ENCODE assay signal across 29 cellular contexts in genomic region chr19:10965398-10965797, GRCh38. TPM values are rescaled to one million over a fixed set of nuclear protein-coding genes. Genes with fewer than 3 reads are reported as not detected.
DNase-seq lines count a peak whose midpoint lies in the region; ATAC-seq, FAIRE-seq and TF ChIP-seq lines count a peak whose summit lies in the region.
"Had no signal": no experiment of that assay in that cellular context is flagged by ENCODE, and none has a peak within 500 bp of the region (broad histone marks: within the 10 kb centered on the region; RNA-seq: fewer than 3 reads in every experiment).

No MANE protein-coding gene starts in this region.

- H3K36me3 Mint-ChIP-seq in naive thymus-derived CD8-positive, alpha-beta T cell, result peaks cover 0 to 2% (median 0%) of the 10 kb centered on the region in 3 donors
- H3K36me3 Mint-ChIP-seq: natural killer cell, T-cell had no signal

- H3K9ac ChIP-seq in BLaER1 treated with 17β-estradiol and CSF1 and Interleukin-3, amounts not matched to agents 10 nM and 100 nM, result no peak overlapping the region
- H3K9ac ChIP-seq in DND-41 (ENCODE audit: low read depth, low read length) (no peak overlapping the region), SU-DHL-6 (ENCODE audit: low read length) (peak overlapping the region; percentile 64)

- no peak overlapping the region for H3K4me3 ChIP-seq in BLaER1 treated with 17β-estradiol and CSF1 and Interleukin-3, amounts not matched to agents 10 nM and 100 nM
- H3K4me3 ChIP-seq in DND-41 (ENCODE audit: low read depth in 1 of 2, low read length in 2 of 2), result no peak overlapping the region
- H3K4me3 ChIP-seq in SU-DHL-6 (ENCODE audit: insufficient read depth, low read length, poor library complexity, severe bottlenecking), result no peak overlapping the region
- H3K4me3 ChIP-seq in small intestine (ENCODE audit: low read depth in 1 of 2, low read length in 2 of 2), result no peak overlapping the region
- H3K4me3 ChIP-seq: adrenal gland, body of pancreas, pancreas, right atrium auricular region, SJCRH30, suprapubic skin had no signal

- FAIRE-seq in small intestine (lab: Jason Lieb, UNC), result no peak
- FAIRE-seq: colon, GM12891, pancreas had no signal

- no peak overlapping the region for H3K27ac ChIP-seq in BLaER1 treated with 17β-estradiol and CSF1 and Interleukin-3, amounts not matched to agents 10 nM and 100 nM
- H3K27ac ChIP-seq in DND-41 (ENCODE audit: low read length) (no peak overlapping the region), SU-DHL-6 (ENCODE audit: low read depth, low read length) (peak overlapping the region; percentile 99), small intestine (ENCODE audit: low read depth in 1 of 2, low read length in 1 of 2) (no peak overlapping the region), caudate nucleus (ENCODE audit: low read depth, low read length) (no peak overlapping the region)
- H3K27ac ChIP-seq: adrenal gland, body of pancreas, pancreas, right atrium auricular region, SJCRH30, suprapubic skin had no signal

- DNase-seq in DND-41 (no peak), occipital lobe (lab: John Stamatoyannopoulos, UW) (no peak), small intestine (no peak), caudate nucleus (lab: John Stamatoyannopoulos, UW) (no peak)
- DNase-seq in naive thymus-derived CD8-positive, alpha-beta T cell, result no peak
- DNase-seq: activated CD4-positive, alpha-beta T cell treated with anti-CD3 and anti-CD28 coated beads for 1 hour; activated gamma-delta T cell treated with Interleukin-2 at 50 U/mL for 16 hours; adrenal gland; body of pancreas; Calu3; effector CD4-positive, alpha-beta T cell; EL; GOT3; midbrain; natural killer cell; NCI-H1417; NCI-H2081; NCI-H345; pancreas; SJCRH30; stimulated activated naive CD4-positive, alpha-beta T cell; T-cell had no signal

- H3K4me2 ChIP-seq in BLaER1 treated with 17β-estradiol and CSF1 and Interleukin-3, amounts not matched to agents 10 nM and 100 nM, result peak overlapping the region; percentile 27 to 99 (median 91); a peak in 21 of 22 replicates
- H3K4me2 ChIP-seq in DND-41 (ENCODE audit: insufficient read depth, low read length) (peak overlapping the region; percentile 35; the same call in 1 of the 2 replicates), SU-DHL-6 (ENCODE audit: low read depth, low read length, poor library complexity, severe bottlenecking) (peak overlapping the region; percentile 91)

- POLR2A ChIA-PET in naive thymus-derived CD8-positive, alpha-beta T cell (lab: Charles Lee), result interaction anchor here (0.5 to 0.9 kb wide), 2 partner anchors 84 to 315 kb away, joined by 4 to 6 read pairs; no protein-coding TSS in a partner anchor

- H3K27ac Mint-ChIP-seq in naive thymus-derived CD8-positive, alpha-beta T cell, result peak overlapping the region in 6 of 10 donors; percentile 29 to 76 (median 60)
- H3K27ac Mint-ChIP-seq: natural killer cell had no signal

- peaks cover 65% of the 10 kb centered on the region for H3F3A ChIP-seq in SU-DHL-6 (ENCODE audit: insufficient read depth)

- H3K4me3 Mint-ChIP-seq in naive thymus-derived CD8-positive, alpha-beta T cell, result peak overlapping the region in 1 of 10 donors; percentile 8
- H3K4me3 Mint-ChIP-seq: natural killer cell, T-cell had no signal

- H2AFZ ChIP-seq in DND-41 (ENCODE audit: low read depth, low read length) (no peak overlapping the region), SU-DHL-6 (ENCODE audit: low read depth, low read length, severe bottlenecking) (no peak overlapping the region)

- H3K4me1 Mint-ChIP-seq in naive thymus-derived CD8-positive, alpha-beta T cell, result peaks cover 23 to 74% (median 65%) of the 10 kb centered on the region in 4 donors

- H3K9me2 ChIP-seq in SU-DHL-6 (replicated peaks; ENCODE audit: insufficient read depth, low read length), result no peaks in the 10 kb centered on the region

- H3K4me1 ChIP-seq in BLaER1 treated with 17β-estradiol and CSF1 and Interleukin-3, amounts not matched to agents 10 nM and 100 nM, result peaks cover 80 to 84% (median 83%) of the 10 kb centered on the region in 10 experiments
- peaks cover 47% of the 10 kb centered on the region for H3K4me1 ChIP-seq in DND-41 (ENCODE audit: insufficient read depth, low read length)
- peaks cover 0 to 8% of the 10 kb centered on the region in 2 donors for H3K4me1 ChIP-seq in small intestine (ENCODE audit: control insufficient read depth in 2 of 2, insufficient read depth in 1 of 2, low read depth in 1 of 2, low read length in 1 of 2)

- H4K20me1 ChIP-seq in BLaER1 treated with 17β-estradiol and CSF1 and Interleukin-3, amounts not matched to agents 10 nM and 100 nM, result peaks cover 13 to 88% (median 83%) of the 10 kb centered on the region in 11 experiments; a peak in 21 of 22 replicates
- peaks cover 68% of the 10 kb centered on the region for H4K20me1 ChIP-seq in DND-41 (ENCODE audit: insufficient read depth, low read length)
- H4K20me1 ChIP-seq in SU-DHL-6 (ENCODE audit: low read depth, low read length), result no peaks in the 10 kb centered on the region

- ATAC-seq in DND-41 (ENCODE audit: insufficient read depth, low read depth) (no peak), HG03025 (IDR thresholded peaks at IDR 0.05; ENCODE audit: low FRiP score, unreplicated experiment) (no peak)
- no peak for ATAC-seq in naive thymus-derived CD8-positive, alpha-beta T cell
- ATAC-seq: body of pancreas, natural killer cell, pancreas, T-cell had no signal

- no peaks in the 10 kb centered on the region for H3K9me3 ChIP-seq in BLaER1 treated with 17β-estradiol and CSF1 and Interleukin-3, amounts not matched to agents 10 nM and 100 nM (replicated peaks in 1 of 11)
- H3K9me3 ChIP-seq in DND-41 (ENCODE audit: insufficient read depth, low read length, severe bottlenecking) (no peaks in the 10 kb centered on the region), SU-DHL-6 (ENCODE audit: insufficient read depth, low read length) (no peaks in the 10 kb centered on the region), small intestine (ENCODE audit: control insufficient read depth, low read depth) (no peaks in the 10 kb centered on the region)
- H3K9me3 ChIP-seq: adrenal gland, body of pancreas, pancreas, right atrium auricular region, SJCRH30, suprapubic skin had no signal

- no peaks in the 10 kb centered on the region for H3K9me3 Mint-ChIP-seq in naive thymus-derived CD8-positive, alpha-beta T cell
- H3K9me3 Mint-ChIP-seq: natural killer cell, T-cell had no signal

- TF ChIP-seq CTCF in DND-41 (IDR thresholded peaks at IDR 0.05; ENCODE audit: borderline replicate concordance, extremely low read depth, low read length, poor library complexity, severe bottlenecking) (no peak), SU-DHL-6 (IDR thresholded peaks at IDR 0.05; ENCODE audit: insufficient read depth, low read length, poor library complexity, severe bottlenecking) (no peak)

- WGBS in small intestine, 3 donors, result 82 to 84% (median 82%) methylated on average over 6 of the region's 6 CpGs

- no peaks in the 10 kb centered on the region for H3K27me3 Mint-ChIP-seq in naive thymus-derived CD8-positive, alpha-beta T cell
- H3K27me3 Mint-ChIP-seq: T-cell had no signal

- H3K79me2 ChIP-seq in DND-41 (ENCODE audit: insufficient read depth, low read length) (peaks cover 94% of the 10 kb centered on the region), SU-DHL-6 (ENCODE audit: insufficient read depth, low read length) (peaks cover 88% of the 10 kb centered on the region)

- peaks cover 0 to 30% (median 15%) of the 10 kb centered on the region in 11 experiments; a peak in 13 of 22 replicates for H3K36me3 ChIP-seq in BLaER1 treated with 17β-estradiol and CSF1 and Interleukin-3, amounts not matched to agents 10 nM and 100 nM
- H3K36me3 ChIP-seq in DND-41 (ENCODE audit: insufficient read depth, low read length), result peaks cover 7% of the 10 kb centered on the region; the same call in 1 of the 2 replicates
- H3K36me3 ChIP-seq in SU-DHL-6 (ENCODE audit: low read length), result peaks cover 5% of the 10 kb centered on the region; the same call in 1 of the 2 replicates
- H3K36me3 ChIP-seq in small intestine (ENCODE audit: control insufficient read depth in 2 of 2, insufficient read depth in 2 of 2, low read length in 2 of 2), result no peaks in the 10 kb centered on the region
- H3K36me3 ChIP-seq: adrenal gland, pancreas, right atrium auricular region, suprapubic skin had no signal

- H3K27me3 ChIP-seq in BLaER1 treated with 17β-estradiol and CSF1 and Interleukin-3, amounts not matched to agents 10 nM and 100 nM, result no peaks in the 10 kb centered on the region
- H3K27me3 ChIP-seq in DND-41 (ENCODE audit: insufficient read depth, low read length, poor library complexity) (no peaks in the 10 kb centered on the region), SU-DHL-6 (ENCODE audit: low read length) (no peaks in the 10 kb centered on the region), small intestine (ENCODE audit: control insufficient read depth in 2 of 2, insufficient read depth in 2 of 2, low read length in 2 of 2) (no peaks in the 10 kb centered on the region)
- H3K27me3 ChIP-seq: adrenal gland, body of pancreas, pancreas, right atrium auricular region, SJCRH30, suprapubic skin had no signal

RNA-seq across cellular contexts. Expression of gene SMARCA4, which starts 4.6 kb away (rescaled TPM):
- total RNA-seq in naive thymus-derived CD8-positive, alpha-beta T cell, result 100 to 1,000 TPM; 100 to 108 TPM
- polyA plus RNA-seq in naive thymus-derived CD8-positive, alpha-beta T cell, result 10 to 100 TPM in 2 of 3 donors, 1 to 10 TPM in 1; 6.0 to 29.5 (median 12.6) TPM
- 84.4 TPM for total RNA-seq in occipital lobe
- polyA plus RNA-seq in small intestine, result 10 to 100 TPM; 54.6 to 70.0 (median 62.3) TPM

RNA-seq across cellular contexts. Expression of gene TIMM29, which starts 36.8 kb away (rescaled TPM):
- total RNA-seq in naive thymus-derived CD8-positive, alpha-beta T cell, result 10 to 100 TPM; 32.9 TPM
- 10 to 100 TPM; 23.8 to 40.9 (median 32.0) TPM for polyA plus RNA-seq in naive thymus-derived CD8-positive, alpha-beta T cell
- 29.8 TPM for total RNA-seq in occipital lobe
- polyA plus RNA-seq in small intestine, result 10 to 100 TPM; 13.5 to 19.2 (median 16.3) TPM

RNA-seq across cellular contexts. Expression of gene YIPF2, which starts 37.0 kb away (rescaled TPM):
- 10 to 100 TPM; 31.0 to 32.0 TPM for total RNA-seq in naive thymus-derived CD8-positive, alpha-beta T cell
- 10 to 100 TPM; 12.0 to 18.2 (median 15.4) TPM for polyA plus RNA-seq in naive thymus-derived CD8-positive, alpha-beta T cell
- total RNA-seq in occipital lobe, result 32.4 TPM
- 10 to 100 TPM; 18.3 to 65.1 (median 23.5) TPM for polyA plus RNA-seq in small intestine

Comparison
In these comparisons a context has a peak if more than half of its experiments do, and no peak if none do; other contexts are left out.
1. H3K4me2 ChIP-seq: peak in every context shown above with its lines; median percentile 91 in BLaER1 treated with 17β-estradiol and CSF1 and Interleukin-3, amounts not matched to agents 10 nM and 100 nM; 91 in SU-DHL-6; 35 in DND-41.